ENCODE assay signal across 15 cellular contexts in genomic region chr3:8442993-8443670, GRCh38. TPM values are rescaled to one million over a fixed set of nuclear protein-coding genes. Genes with fewer than 3 reads are reported as not detected.
DNase-seq lines count a peak whose midpoint lies in the region; ATAC-seq, FAIRE-seq and TF ChIP-seq lines count a peak whose summit lies in the region.
"Had no signal": no experiment of that assay in that cellular context is flagged by ENCODE, and none has a peak within 500 bp of the region (broad histone marks: within the 10 kb centered on the region; RNA-seq: fewer than 3 reads in every experiment).

No MANE protein-coding gene starts in this region.

- no peak for TF ChIP-seq EP300 in HepG2 (IDR thresholded peaks at IDR 0.05; ENCODE audit: low read depth in 2 of 2, low read length in 2 of 2)
- no peak for TF ChIP-seq EP300 in HepG2 (CRISPR knock-in tag; IDR thresholded peaks at IDR 0.05; ENCODE audit: borderline replicate concordance)
- TF ChIP-seq EP300 in H1 (IDR thresholded peaks at IDR 0.05; ENCODE audit: borderline replicate concordance in 1 of 2, low read depth in 2 of 2, low read length in 2 of 2): no peak

- TF ChIP-seq POLR2A in HepG2 (IDR thresholded peaks at IDR 0.05; ENCODE audit: insufficient read depth in 1 of 2, low read depth in 2 of 2, low read length in 2 of 2): peak in 1 of 2 experiments; percentile 36; a peak in 1 of 4 replicates
- no peak for TF ChIP-seq POLR2A in right lobe of liver (IDR thresholded peaks at IDR 0.05)
- TF ChIP-seq POLR2A in H1 (IDR thresholded peaks at IDR 0.05; ENCODE audit: control extremely low read depth in 1 of 2, low read depth in 2 of 2, low read length in 2 of 2): no peak

- no peak for TF ChIP-seq CTCF in HepG2 (CRISPR knock-in tag; IDR thresholded peaks at IDR 0.05)
- no peak for TF ChIP-seq CTCF in right lobe of liver (IDR thresholded peaks at IDR 0.05)
- TF ChIP-seq CTCF in H1 (IDR thresholded peaks at IDR 0.05; ENCODE audit: control extremely low read depth in 1 of 3, insufficient read depth in 1 of 3, low read depth in 1 of 3, low read length in 3 of 3): no peak

- DNase-seq in HepG2 (ENCODE audit: low spot score) (no peak), right lobe of liver (no peak), H1 (ENCODE audit: low read depth in 1 of 2, low spot score in 2 of 2) (no peak), aorta (no peak), H4 (ENCODE audit: low spot score) (no peak)
- DNase-seq: activated naive CD8-positive, alpha-beta T cell treated with anti-CD3 and anti-CD28 coated beads, Interleukin-2, amount 50 U/mL, for 24 hours; DMS153; effector CD4-positive, alpha-beta T cell; KBM-7; NCI-H69 had no signal

- no peak for ATAC-seq in HepG2
- no peak for ATAC-seq in right lobe of liver
- ATAC-seq in aorta (ENCODE audit: low FRiP score): peak; percentile 28
- no peak for ATAC-seq in HG03457 (IDR thresholded peaks at IDR 0.05; ENCODE audit: unreplicated experiment)
- ATAC-seq in GM21825 (IDR thresholded peaks at IDR 0.05; ENCODE audit: unreplicated experiment): no peak
- ATAC-seq: activated naive CD8-positive, alpha-beta T cell treated with anti-CD3 and anti-CD28 coated beads, Interleukin-2, amount 50 U/mL, for 24 hours had no signal

- H3K23ac ChIP-seq in H1 (ENCODE audit: insufficient read length): no peak overlapping the region

- no peak overlapping the region for H2BK120ac ChIP-seq in H1 (replicated peaks; ENCODE audit: low read depth, low read length)

- H3K79me1 ChIP-seq in H1 (ENCODE audit: low read depth, low read length): no peaks in the 10 kb centered on the region

- H4K5ac ChIP-seq in H1 (ENCODE audit: insufficient read length, low read depth, low read length): no peak overlapping the region

- no peak overlapping the region for H3K56ac ChIP-seq in H1 (replicated peaks; ENCODE audit: insufficient read length, low read depth, low read length)

- POLR2A ChIA-PET in HepG2 (lab: Yijun Ruan, JAX) (interaction anchor here (1.2 to 3.4 kb wide), 4 partner anchors 18 to 57 kb away, joined by 3 to 42 read pairs (median 9); partner anchors contain the start of gene LMCD1), H1 (lab: Charles Lee; ENCODE audit: partially characterized antibody) (interaction anchor here (1.0 to 1.1 kb wide), 2 partner anchors 58 to 156 kb away, joined by 3 read pairs; partner anchors contain the start of gene LMCD1)

- BruUV-seq in HepG2 (replicated peaks; lab: Mats Ljungman, UMichigan): no TSS peak

- H3K4me2 ChIP-seq in HepG2 (ENCODE audit: low read depth, low read length) (peak overlapping the region; percentile 78), H1 (ENCODE audit: insufficient read depth in 1 of 2, low read depth in 2 of 2, low read length in 2 of 2) (no peak overlapping the region; a peak in 1 of 4 replicates)

- no peak overlapping the region; the same call in 1 of the 2 replicates for H3K18ac ChIP-seq in H1 (ENCODE audit: extremely low read depth, low read length)

- WGBS in HepG2 (ENCODE audit: low lambda C conversion rate): 47% methylated on average over 5 of the region's 5 CpGs
- WGBS in right lobe of liver (ENCODE audit: insufficient coverage, low coverage, low lambda C conversion rate, missing lambda C conversion rate): 58% methylated on average over 5 of the region's 5 CpGs
- 83% methylated on average over 5 of the region's 5 CpGs; no CpG with 5 or more reads in 1 of the 2 experiments for WGBS in H1 (ENCODE audit: extremely low coverage in 1 of 2, insufficient coverage in 1 of 2, insufficient read length in 1 of 2, insufficient replicate concordance in 2 of 2, low coverage in 1 of 2, low lambda C conversion rate in 2 of 2, missing lambda C conversion rate in 1 of 2), 2 experiments
- 71 to 100% methylated on average over 1 of the region's 5 CpGs for WGBS in mesodermal cell (ENCODE audit: insufficient coverage in 2 of 2), 2 experiments
- WGBS in aorta, 2 donors: 43 to 55% methylated on average over 5 of the region's 5 CpGs

- H3K9me3 ChIP-seq in HepG2 (ENCODE audit: low read length): no peaks in the 10 kb centered on the region
- H3K9me3 ChIP-seq in right lobe of liver: peaks cover 0 to 3% (median 0%) of the 10 kb centered on the region in 4 donors
- H3K9me3 ChIP-seq in H1 (ENCODE audit: insufficient read depth in 2 of 2, low read depth in 1 of 2, low read length in 1 of 2): peaks cover 4 to 11% of the 10 kb centered on the region in 2 experiments; a peak in 2 of 4 replicates
- H3K9me3 ChIP-seq in mesodermal cell (ENCODE audit: control insufficient read depth, low read length): peaks cover 5% of the 10 kb centered on the region
- H3K9me3 ChIP-seq in aorta (ENCODE audit: control insufficient read depth, low read length): no peaks in the 10 kb centered on the region
- H3K9me3 ChIP-seq: SJCRH30, vagina had no signal

- no peak for FAIRE-seq in HepG2 (lab: Jason Lieb, UNC)
- FAIRE-seq in H1 (lab: Jason Lieb, UNC): no peak

- no peak overlapping the region for H2BK5ac ChIP-seq in H1 (ENCODE audit: low read depth, low read length)

- H3K4me3 ChIP-seq in HepG2 (replicated peaks in 1 of 3; ENCODE audit: insufficient read depth in 1 of 3, low read depth in 2 of 3, low read length in 3 of 3): peak overlapping the region in 1 of 3 experiments; percentile 54; a peak in 2 of 6 replicates
- H3K4me3 ChIP-seq in right lobe of liver: no peak overlapping the region
- H3K4me3 ChIP-seq in H1 (ENCODE audit: extremely low read depth in 1 of 4, insufficient read depth in 2 of 4, low read depth in 3 of 4, low read length in 4 of 4): no peak overlapping the region
- no peak overlapping the region for H3K4me3 ChIP-seq in mesodermal cell (ENCODE audit: extremely low read depth, insufficient read depth, low read length, poor library complexity, severe bottlenecking)
- H3K4me3 ChIP-seq in aorta (ENCODE audit: low read length in 2 of 2): no peak overlapping the region
- H3K4me3 ChIP-seq: vagina had no signal

- TF ChIP-seq RAD21 in HepG2 (CRISPR knock-in tag; IDR thresholded peaks at IDR 0.05) (no peak), H1 (IDR thresholded peaks at IDR 0.05 in 1 of 2, conservative IDR thresholded peaks at IDR 0.05 in 1 of 2; ENCODE audit: low read depth in 2 of 2, low read length in 2 of 2) (no peak)

- CTCF ChIA-PET in HepG2 (lab: Yijun Ruan, JAX; ENCODE audit: low intra/inter-chr PET ratio, low total read pairs) (interaction anchor here (1.4 to 3.8 kb wide), 3 partner anchors 164 to 208 kb away, joined by 3 to 46 read pairs (median 18); no protein-coding TSS in a partner anchor), H1 (lab: Charles Lee; ENCODE audit: partially characterized antibody) (interaction anchor here (0.7 to 4.0 kb wide), 28 partner anchors 13 to 269 kb away, joined by 3 to 24 read pairs (median 4); partner anchors contain the start of genes LMCD1 and SSUH2)

- intact Hi-C loops in HepG2 (cut with micrococcal nuclease; ENCODE audit: unreplicated experiment) (loop anchor here (1.0 kb wide), 1 partner anchor 164 kb away; no protein-coding TSS in a partner anchor), right lobe of liver (cut with DNase I) (loop anchor here in 1 of 2 donors (5.0 kb wide), 1 partner anchor 164 kb away; no protein-coding TSS in a partner anchor), aorta (cut with DNase I) (loop anchor here (1.0 to 5.0 kb wide), 4 partner anchors 164 to 180 kb away; no protein-coding TSS in a partner anchor)

- H2AK5ac ChIP-seq in H1 (ENCODE audit: low read depth, low read length): peak overlapping the region; percentile 68; the same call in 1 of the 2 replicates

- H3K4me1 ChIP-seq in HepG2 (ENCODE audit: insufficient read depth, low read length) (peaks cover 64% of the 10 kb centered on the region), right lobe of liver (peaks cover 0 to 19% (median 8%) of the 10 kb centered on the region in 4 donors), H1 (replicated peaks in 1 of 4; ENCODE audit: control insufficient read depth in 3 of 4, insufficient read depth in 4 of 4, low read length in 3 of 4) (peaks cover 2 to 14% (median 5%) of the 10 kb centered on the region in 4 experiments; a peak in 6 of 7 replicates), mesodermal cell (ENCODE audit: control insufficient read depth, insufficient read depth, low read length, poor library complexity, severe bottlenecking) (peaks cover 30% of the 10 kb centered on the region), aorta (ENCODE audit: control insufficient read depth in 1 of 2, insufficient read depth in 2 of 2, low read length in 2 of 2) (peaks cover 0 to 2% of the 10 kb centered on the region in 2 donors)

- peak overlapping the region; percentile 92 for H3K9ac ChIP-seq in HepG2 (ENCODE audit: insufficient read depth, low read depth, low read length)
- H3K9ac ChIP-seq in H1 (replicated peaks in 1 of 4; ENCODE audit: extremely low read depth in 1 of 4, low read depth in 3 of 4, low read length in 3 of 4): no peak overlapping the region

- H2BK20ac ChIP-seq in H1 (ENCODE audit: low read length): peak overlapping the region; percentile 83; the same call in 1 of the 2 replicates

- H3K23me2 ChIP-seq in H1 (ENCODE audit: low read depth, low read length): 0 out of 2 replicates have a peak, but pooled peaks cover 2% of the 10 kb centered on the region

- H4K91ac ChIP-seq in H1 (replicated peaks; ENCODE audit: insufficient read length, low read length): no peak overlapping the region

- H2BK12ac ChIP-seq in H1 (ENCODE audit: low read depth, low read length): peak overlapping the region; percentile 95

- H2AFZ ChIP-seq in HepG2 (ENCODE audit: low read length) (no peak overlapping the region), H1 (ENCODE audit: low read length) (no peak overlapping the region)

- H3K36me3 ChIP-seq in HepG2 (replicated peaks in 1 of 2; ENCODE audit: control insufficient read depth in 1 of 2, insufficient read depth in 2 of 2, low read length in 2 of 2) (no peaks in the 10 kb centered on the region), right lobe of liver (no peaks in the 10 kb centered on the region), H1 (ENCODE audit: control insufficient read depth in 2 of 4, insufficient read depth in 4 of 4, low read length in 3 of 4) (no peaks in the 10 kb centered on the region; a peak in 1 of 8 replicates), mesodermal cell (ENCODE audit: control insufficient read depth, insufficient read depth, low read length) (no peaks in the 10 kb centered on the region), aorta (ENCODE audit: control insufficient read depth in 1 of 2, insufficient read depth in 2 of 2, low read length in 1 of 2) (no peaks in the 10 kb centered on the region)
- H3K36me3 ChIP-seq: SJCRH30, vagina had no signal

- H3K4ac ChIP-seq in H1 (replicated peaks; ENCODE audit: insufficient read length, low read depth, low read length): no peak overlapping the region

- in situ Hi-C loops in HepG2 (cut with HindIII; ENCODE audit: extremely low pct_ligation_motif_present, low pct_unique_long_range_greater_than_20kb): loop anchor here (5.0 kb wide), 2 partner anchors 59 to 179 kb away; partner anchors contain the start of gene LMCD1

- H3K27ac ChIP-seq in HepG2 (ENCODE audit: extremely low read length, insufficient read depth, low read length) (peak overlapping the region; percentile 97), right lobe of liver (peak overlapping the region in 1 of 3 donors; percentile 48), H1 (ENCODE audit: low read depth, low read length) (no peak overlapping the region), mesodermal cell (ENCODE audit: low read depth, low read length, severe bottlenecking) (peak overlapping the region; percentile 98), aorta (ENCODE audit: low read depth in 1 of 2, low read length in 2 of 2) (peak overlapping the region; percentile 16 to 90)

- peak overlapping the region; percentile 65; the same call in 1 of the 2 replicates for H2BK15ac ChIP-seq in H1 (ENCODE audit: low read length)

- H3K79me2 ChIP-seq in HepG2 (ENCODE audit: insufficient read depth, low read length) (no peaks in the 10 kb centered on the region), H1 (ENCODE audit: control insufficient read depth in 1 of 2, insufficient read depth in 2 of 2, low read length in 2 of 2) (no peaks in the 10 kb centered on the region)

- H3K14ac ChIP-seq in H1 (ENCODE audit: insufficient read length): no peak overlapping the region

- H3K27me3 ChIP-seq in HepG2 (ENCODE audit: control insufficient read depth in 1 of 2, insufficient read depth in 2 of 2, low read length in 2 of 2) (no peaks in the 10 kb centered on the region), right lobe of liver (no peaks in the 10 kb centered on the region), H1 (replicated peaks in 1 of 4; ENCODE audit: control insufficient read depth in 3 of 4, extremely low read depth in 1 of 4, insufficient read depth in 3 of 4, low read length in 3 of 4) (no peaks in the 10 kb centered on the region), aorta (ENCODE audit: control insufficient read depth in 1 of 2, insufficient read depth in 2 of 2, low read length in 1 of 2) (no peaks in the 10 kb centered on the region)
- H3K27me3 ChIP-seq: SJCRH30, vagina had no signal

- H4K8ac ChIP-seq in H1 (ENCODE audit: extremely low read depth, insufficient read depth, low read length): no peak overlapping the region

- H4K20me1 ChIP-seq in HepG2 (ENCODE audit: insufficient read depth, low read length) (no peaks in the 10 kb centered on the region), H1 (replicated peaks in 1 of 2; ENCODE audit: control insufficient read depth in 1 of 2, insufficient read depth in 2 of 2, low read length in 2 of 2) (no peaks in the 10 kb centered on the region)

RNA-seq across cellular contexts. Expression of gene LMCD1, which starts 58.5 kb away (rescaled TPM):
- total RNA-seq in HepG2 (2016; rRNA removed; fragmentation: Illumina TruSeq; extraction: Trizol): 6.1 and 6.2 TPM in 2 replicates
- 1.7 and 2.4 TPM in 2 replicates for total RNA-seq in HepG2 (2016; cell fraction: cytosol; rRNA removed; fragmentation: Illumina TruSeq; extraction: Trizol; ENCODE audit: low read depth)
- 5.4 and 5.9 TPM in 2 replicates for total RNA-seq in HepG2 (2016; cell fraction: insoluble cytoplasmic fraction; rRNA removed; fragmentation: Illumina TruSeq; extraction: Trizol)
- 4.3 and 4.7 TPM in 2 replicates for total RNA-seq in HepG2 (2016; cell fraction: membrane; rRNA removed; fragmentation: Illumina TruSeq; extraction: Trizol)
- total RNA-seq in HepG2 (2016; cell fraction: nucleus; rRNA removed; fragmentation: Illumina TruSeq; extraction: Trizol): 3.8 and 6.4 TPM in 2 replicates
- polyA plus RNA-seq in HepG2 (2011; rRNA removed): 6.1 and 7.1 TPM in 2 replicates
- 5.3 and 8.6 TPM in 2 replicates for polyA plus RNA-seq in HepG2 (2011; cell fraction: cytosol; rRNA removed)
- 4.5 and 4.6 TPM in 2 replicates for polyA plus RNA-seq in HepG2 (2011; cell fraction: nucleus; rRNA removed)
- polyA plus RNA-seq in HepG2 (2012): 8.2 and 10.5 TPM in 2 replicates
- polyA plus RNA-seq in HepG2 (2016; cell fraction: cytosol; fragmentation: Illumina TruSeq; extraction: Trizol; ENCODE audit: low read depth): 1.5 and 2.2 TPM in 2 replicates
- 6.6 and 6.8 TPM in 2 replicates for polyA plus RNA-seq in HepG2 (2016; cell fraction: insoluble cytoplasmic fraction; fragmentation: Illumina TruSeq; extraction: Trizol; ENCODE audit: low read depth)
- 3.0 and 3.5 TPM in 2 replicates for polyA plus RNA-seq in HepG2 (2016; cell fraction: membrane; fragmentation: Illumina TruSeq; extraction: Trizol; ENCODE audit: low read depth)
- polyA plus RNA-seq in HepG2 (2016; cell fraction: nucleus; fragmentation: Illumina TruSeq; extraction: Trizol; ENCODE audit: insufficient read depth, low read depth): 3.4 and 4.0 TPM in 2 replicates
- polyA minus RNA-seq in HepG2 (2011; rRNA and poly(A)+ RNA removed; ENCODE audit: low replicate concordance): 0.09 and 5.2 TPM in 2 replicates
- 3.3 and 4.0 TPM in 2 replicates for polyA minus RNA-seq in HepG2 (2011; cell fraction: cytosol; rRNA and poly(A)+ RNA removed)
- 4.4 and 9.5 TPM in 2 replicates for polyA minus RNA-seq in HepG2 (2011; cell fraction: nucleus; rRNA and poly(A)+ RNA removed)
- total RNA-seq in right lobe of liver: 10 to 100 TPM in 3 of 6 experiments, 1 to 10 TPM in 3; 3.0 to 24.0 (median 8.4) TPM
- 26.5 and 30.1 TPM in 2 replicates for total RNA-seq in H1 (2021; fragmentation: NEBNext Ultra II Directional; extraction: Animal tissue kit (Norgen Biotek cat#: 25700))
- polyA plus RNA-seq in H1 (2011; rRNA removed): 12.3 and 20.2 TPM in 2 replicates
- 24.9 TPM for polyA plus RNA-seq in H1 (2011; cell fraction: cytosol; rRNA removed)
- polyA plus RNA-seq in H1 (2011; cell fraction: nucleus; rRNA removed): 22.4 TPM
- 17.0 to 23.2 TPM (median 19.9 TPM) in 4 replicates for polyA plus RNA-seq in H1 (2012, experiment 1 of 2)
- 18.9 TPM for polyA plus RNA-seq in H1 (2012, experiment 2 of 2)
- 15.1 TPM for polyA plus RNA-seq in H1 (2013, experiment 1 of 2)
- 14.1 TPM for polyA plus RNA-seq in H1 (2013, experiment 2 of 2)
- polyA minus RNA-seq in H1 (2011; rRNA and poly(A)+ RNA removed): 11.0 and 13.7 TPM in 2 replicates
- 10.3 TPM for polyA minus RNA-seq in H1 (2011; cell fraction: cytosol; rRNA and poly(A)+ RNA removed)
- polyA minus RNA-seq in H1 (2011; cell fraction: nucleus; rRNA and poly(A)+ RNA removed): 19.9 TPM
- 50.9 TPM for polyA plus RNA-seq in mesodermal cell (2013, experiment 1 of 2)
- polyA plus RNA-seq in mesodermal cell (2013, experiment 2 of 2): 48.9 TPM
- total RNA-seq in aorta: 1,000 to 10,000 TPM in 1 of 2 donors, 100 to 1,000 TPM in 1; 192 to 1,289 TPM
- 100 to 1,000 TPM; 347 to 416 TPM for polyA plus RNA-seq in aorta
- total RNA-seq in H4 (2014; rRNA removed; shearing (Covaris generic)): 12.0 and 13.7 TPM in 2 replicates

Comparison
In these comparisons a context has a peak if more than half of its experiments do, and no peak if none do; other contexts are left out.
1. Of the 41 proteins assayed by ChIP-seq in both HepG2 and H1: peak only in HepG2: RXRA; only in H1: none; in both: none; in neither: 39; mixed calls (peak in some experiments, not most) for 1.